ENCODE assay signal across 29 cellular contexts in genomic region chr2:135698838-135699237, GRCh38.
"Had no signal": no experiment of that assay in that cellular context is flagged by ENCODE, and none has a peak within 500 bp of the region (broad histone marks: within the 10 kb centered on the region; RNA-seq: fewer than 3 reads in every experiment).

No MANE protein-coding gene starts in this region.

- DNase-seq: stimulated activated CD4-positive, alpha-beta T cell treated with anti-CD3 and anti-CD28 coated beads, Interleukin-2, amount 100 ng/mL, for 48 hours; stimulated activated CD4-positive, alpha-beta T cell treated with anti-CD3 and anti-CD28 coated beads, Interleukin-4, amount 100 ng/mL, for 1 hour; stimulated activated CD4-positive, alpha-beta T cell treated with anti-CD3 and anti-CD28 coated beads, Interleukin-4, amount 100 ng/mL, for 24 hours; stimulated activated CD4-positive, alpha-beta T cell treated with anti-CD3 and anti-CD28 coated beads, Interleukin-4, amount 100 ng/mL, for 4 hours; stimulated activated CD8-positive, alpha-beta memory T cell treated with anti-CD3 and anti-CD28 coated beads, Interleukin-4, amount 100 ng/mL, for 48 hours; stimulated activated naive B cell treated with anti-CD40 and anti-IgM and Interleukin-4, amounts not matched to agents 10 μg/mL and 1 μg/mL and 100 μg/mL, for 72 hours; stimulated activated naive CD4-positive, alpha-beta T cell; stimulated activated naive CD4-positive, alpha-beta T cell treated with Interleukin-2 at 50 U/mL for 16 hours; stimulated activated naive CD8-positive, alpha-beta T cell treated with anti-CD3 and anti-CD28 coated beads, Interleukin-15, amount 100 ng/mL, for 72 hours; stimulated activated naive CD8-positive, alpha-beta T cell treated with anti-CD3 and anti-CD28 coated beads, Interleukin-15, Interleukin-2, amounts not matched to agents 100 U/mL and 50 U/mL, for 24 hours; stomach; substantia nigra; testis; thyroid gland; tibial artery; transverse colon; trophoblast cell; upper lobe of left lung; upper lobe of right lung; uterus had no signal

- H3K4me1 ChIP-seq: suprapubic skin, testis, tibial artery, transverse colon, uterus, vagina had no signal

- H3K27ac ChIP-seq: stomach, suprapubic skin, testis, thoracic aorta, thyroid gland, tibial artery, tibial nerve, transverse colon, upper lobe of left lung, upper lobe of right lung, uterus, vagina had no signal

- H3K27me3 Mint-ChIP-seq: stimulated activated memory B cell treated with anti-CD40 and anti-IgM and Interleukin-4, amounts not matched to agents 10 μg/mL and 1 μg/mL and 100 μg/mL, for 72 hours; stimulated activated naive B cell treated with anti-CD40 and anti-IgM and Interleukin-4, amounts not matched to agents 10 μg/mL and 1 μg/mL and 100 μg/mL, for 72 hours; stimulated activated naive CD8-positive, alpha-beta T cell treated with anti-CD3 and anti-CD28 coated beads, Interleukin-15, amount 100 ng/mL, for 72 hours; stimulated activated naive CD8-positive, alpha-beta T cell treated with anti-CD3 and anti-CD28 coated beads, Interleukin-15, Interleukin-2, amounts not matched to agents 100 ng/mL and 50 ng/mL, for 24 hours; type B pancreatic cell had no signal

- H3K4me1 Mint-ChIP-seq: stimulated activated effector memory CD8-positive, alpha-beta T cell treated with anti-CD3 and anti-CD28 coated beads, Interleukin-12 subunit alpha, Interleukin-12 subunit beta, amount 100 ng/mL, for 72 hours; stimulated activated memory B cell treated with anti-CD40 and anti-IgM and Interleukin-4, amounts not matched to agents 10 μg/mL and 1 μg/mL and 100 μg/mL, for 72 hours had no signal

- FAIRE-seq: urothelium cell line had no signal

- H3K4me3 Mint-ChIP-seq: stimulated activated effector memory CD8-positive, alpha-beta T cell treated with anti-CD3 and anti-CD28 coated beads, Interleukin-12 subunit alpha, Interleukin-12 subunit beta, amount 100 ng/mL, for 72 hours; stimulated activated memory B cell treated with anti-CD40 and anti-IgM and Interleukin-4, amounts not matched to agents 10 μg/mL and 1 μg/mL and 100 μg/mL, for 72 hours; stimulated activated naive B cell treated with anti-CD40 and anti-IgM and Interleukin-4, amounts not matched to agents 10 μg/mL and 1 μg/mL and 100 μg/mL, for 72 hours; stimulated activated naive CD8-positive, alpha-beta T cell treated with anti-CD3 and anti-CD28 coated beads, Interleukin-15, amount 100 ng/mL, for 72 hours; stimulated activated naive CD8-positive, alpha-beta T cell treated with anti-CD3 and anti-CD28 coated beads, Interleukin-15, Interleukin-2, amounts not matched to agents 100 ng/mL and 50 ng/mL, for 24 hours; type B pancreatic cell had no signal

- H3K36me3 ChIP-seq: suprapubic skin, thoracic aorta, thyroid gland, transverse colon, upper lobe of right lung, uterus, vagina had no signal

- H3K27me3 ChIP-seq: stomach, suprapubic skin, testis, thyroid gland, tibial artery, tibial nerve, transverse colon, upper lobe of left lung, upper lobe of right lung, uterus, vagina had no signal

- H3K4me3 ChIP-seq: stomach, suprapubic skin, testis, thoracic aorta, thyroid gland, tibial artery, tibial nerve, transverse colon, upper lobe of left lung, upper lobe of right lung, uterus, vagina had no signal

- H3K9me3 ChIP-seq: stomach, suprapubic skin, testis, thoracic aorta, thyroid gland, tibial artery, tibial nerve, transverse colon, upper lobe of left lung, upper lobe of right lung, uterus, vagina had no signal

- ATAC-seq: stimulated activated effector memory CD8-positive, alpha-beta T cell treated with anti-CD3 and anti-CD28 coated beads, Interleukin-12 subunit alpha, Interleukin-12 subunit beta, amount 100 ng/mL, for 72 hours; stimulated activated memory B cell treated with anti-CD40 and anti-IgM and Interleukin-4, amounts not matched to agents 10 μg/mL and 1 μg/mL and 100 μg/mL, for 72 hours; stimulated activated naive B cell treated with anti-CD40 and anti-IgM and Interleukin-4, amounts not matched to agents 10 μg/mL and 1 μg/mL and 100 μg/mL, for 72 hours; stimulated activated naive CD8-positive, alpha-beta T cell treated with anti-CD3 and anti-CD28 coated beads, Interleukin-15, amount 100 ng/mL, for 72 hours; stimulated activated naive CD8-positive, alpha-beta T cell treated with anti-CD3 and anti-CD28 coated beads, Interleukin-15, Interleukin-2, amounts not matched to agents 100 U/mL and 50 U/mL, for 24 hours; upper lobe of right lung had no signal

- H3K27ac Mint-ChIP-seq: stimulated activated effector memory CD8-positive, alpha-beta T cell treated with anti-CD3 and anti-CD28 coated beads, Interleukin-12 subunit alpha, Interleukin-12 subunit beta, amount 100 ng/mL, for 72 hours; stimulated activated memory B cell treated with anti-CD40 and anti-IgM and Interleukin-4, amounts not matched to agents 10 μg/mL and 1 μg/mL and 100 μg/mL, for 72 hours; stimulated activated naive B cell treated with anti-CD40 and anti-IgM and Interleukin-4, amounts not matched to agents 10 μg/mL and 1 μg/mL and 100 μg/mL, for 72 hours; stimulated activated naive CD8-positive, alpha-beta T cell treated with anti-CD3 and anti-CD28 coated beads, Interleukin-15, amount 100 ng/mL, for 72 hours; stimulated activated naive CD8-positive, alpha-beta T cell treated with anti-CD3 and anti-CD28 coated beads, Interleukin-15, Interleukin-2, amounts not matched to agents 100 ng/mL and 50 ng/mL, for 24 hours; type B pancreatic cell had no signal
